ENCODE assay signal across 6 cellular contexts in genomic region chr15:90264649-90265048, GRCh38. TPM values are rescaled to one million over a fixed set of nuclear protein-coding genes. Genes with fewer than 3 reads are reported as not detected.
A peak's percentile ranks its signal among the peaks of the same experiment; 100 is the strongest.
DNase-seq lines count a peak whose midpoint lies in the region; ATAC-seq lines count a peak whose summit lies in the region.

No MANE protein-coding gene starts in this region.

- peak overlapping the region; percentile 99 for H3K27ac Mint-ChIP-seq in activated T-helper 1 cell treated with anti-CD3 and anti-CD28 coated beads, Interleukin-12 subunit alpha, Interleukin-12 subunit beta, Interleukin-2, Interleukin-4 antibody, amounts not matched to agents 30 ng/mL and 10 ng/mL and 1 ng/mL, durations not matched to agents 14 hours and 24 hours and 36 hours

- H3K4me1 Mint-ChIP-seq in activated T-helper 1 cell treated with anti-CD3 and anti-CD28 coated beads, Interleukin-12 subunit alpha, Interleukin-12 subunit beta, Interleukin-2, Interleukin-4 antibody, amounts not matched to agents 30 ng/mL and 10 ng/mL and 1 ng/mL, durations not matched to agents 14 hours and 24 hours and 36 hours (ENCODE audit: low read depth), result peaks cover 39% of the 10 kb centered on the region

- in situ Hi-C loops in KBM-7 (cut with MboI; ENCODE audit: low pct_unique_long_range_greater_than_20kb, low sequenced_read_pairs), result no loop called here

- DNase-seq in KBM-7, result peak; percentile 15
- peak; percentile 8 for DNase-seq in activated T-helper 1 cell treated with anti-CD3 and anti-CD28 coated beads, Interleukin-12 subunit alpha, Interleukin-12 subunit beta, Interleukin-2, Interleukin-4 antibody, amounts not matched to agents 30 ng/mL and 10 ng/mL and 1 ng/mL, durations not matched to agents 14 hours and 24 hours and 36 hours (ENCODE audit: low spot score)
- DNase-seq in lung microvascular endothelial cell (ENCODE audit: low read depth in 2 of 2), result peak; percentile 36 to 57
- no peak for DNase-seq in 8988T
- no peak for DNase-seq in NCI-H1417 treated with DMSO at 0.1 percent for 48 hours (lab: John Stamatoyannopoulos, UW)

- intact Hi-C loops in activated T-helper 1 cell treated with anti-CD3 and anti-CD28 coated beads, Interleukin-12 subunit alpha, Interleukin-12 subunit beta, Interleukin-2, Interleukin-4 antibody, amounts not matched to agents 30 ng/mL and 10 ng/mL and 1 ng/mL, durations not matched to agents 14 hours and 24 hours and 36 hours (cut with micrococcal nuclease), result loop anchor here (1.0 to 10.0 kb wide), 9 partner anchors 15 to 930 kb away; partner anchors contain the start of genes GDPGP1, HDDC3, IDH2 and POLG

- ATAC-seq in GM21717 (IDR thresholded peaks at IDR 0.05; ENCODE audit: unreplicated experiment), result no peak

- H3K9me3 Mint-ChIP-seq in activated T-helper 1 cell treated with anti-CD3 and anti-CD28 coated beads, Interleukin-12 subunit alpha, Interleukin-12 subunit beta, Interleukin-2, Interleukin-4 antibody, amounts not matched to agents 30 ng/mL and 10 ng/mL and 1 ng/mL, durations not matched to agents 14 hours and 24 hours and 36 hours, result no peaks in the 10 kb centered on the region

- H3K36me3 Mint-ChIP-seq in activated T-helper 1 cell treated with anti-CD3 and anti-CD28 coated beads, Interleukin-12 subunit alpha, Interleukin-12 subunit beta, Interleukin-2, Interleukin-4 antibody, amounts not matched to agents 30 ng/mL and 10 ng/mL and 1 ng/mL, durations not matched to agents 14 hours and 24 hours and 36 hours (ENCODE audit: low read depth), result peaks cover 22% of the 10 kb centered on the region

- H3K4me3 Mint-ChIP-seq in activated T-helper 1 cell treated with anti-CD3 and anti-CD28 coated beads, Interleukin-12 subunit alpha, Interleukin-12 subunit beta, Interleukin-2, Interleukin-4 antibody, amounts not matched to agents 30 ng/mL and 10 ng/mL and 1 ng/mL, durations not matched to agents 14 hours and 24 hours and 36 hours, result peak overlapping the region; percentile 99

- no peaks in the 10 kb centered on the region for H3K27me3 Mint-ChIP-seq in activated T-helper 1 cell treated with anti-CD3 and anti-CD28 coated beads, Interleukin-12 subunit alpha, Interleukin-12 subunit beta, Interleukin-2, Interleukin-4 antibody, amounts not matched to agents 30 ng/mL and 10 ng/mL and 1 ng/mL, durations not matched to agents 14 hours and 24 hours and 36 hours (ENCODE audit: insufficient read depth)

RNA-seq across cellular contexts. Expression of gene NGRN, which starts 0.8 kb away (rescaled TPM):
- total RNA-seq in activated T-helper 1 cell treated with anti-CD3 and anti-CD28 coated beads, Interleukin-12 subunit alpha, Interleukin-12 subunit beta, Interleukin-2, Interleukin-4 antibody, amounts not matched to agents 30 ng/mL and 10 ng/mL and 1 ng/mL, durations not matched to agents 14 hours and 24 hours and 36 hours, result 39.0 and 39.9 TPM in 2 replicates
- total RNA-seq in lung microvascular endothelial cell, result 45.5 and 91.7 TPM in 2 replicates

RNA-seq across cellular contexts. Expression of gene TTLL13, which starts 15.3 kb away (rescaled TPM):
- total RNA-seq in activated T-helper 1 cell treated with anti-CD3 and anti-CD28 coated beads, Interleukin-12 subunit alpha, Interleukin-12 subunit beta, Interleukin-2, Interleukin-4 antibody, amounts not matched to agents 30 ng/mL and 10 ng/mL and 1 ng/mL, durations not matched to agents 14 hours and 24 hours and 36 hours, result 0.29 and 0.65 TPM in 2 replicates
- under 0.01 TPM in 2 replicates for total RNA-seq in lung microvascular endothelial cell

RNA-seq across cellular contexts. Expression of gene GDPGP1, which starts 30.6 kb away (rescaled TPM):
- 12.7 and 15.5 TPM in 2 replicates for total RNA-seq in activated T-helper 1 cell treated with anti-CD3 and anti-CD28 coated beads, Interleukin-12 subunit alpha, Interleukin-12 subunit beta, Interleukin-2, Interleukin-4 antibody, amounts not matched to agents 30 ng/mL and 10 ng/mL and 1 ng/mL, durations not matched to agents 14 hours and 24 hours and 36 hours
- 6.3 and 8.7 TPM in 2 replicates for total RNA-seq in lung microvascular endothelial cell

RNA-seq across cellular contexts. Expression of gene CIB1, which starts 30.9 kb away (rescaled TPM):
- total RNA-seq in activated T-helper 1 cell treated with anti-CD3 and anti-CD28 coated beads, Interleukin-12 subunit alpha, Interleukin-12 subunit beta, Interleukin-2, Interleukin-4 antibody, amounts not matched to agents 30 ng/mL and 10 ng/mL and 1 ng/mL, durations not matched to agents 14 hours and 24 hours and 36 hours, result 144 and 145 TPM in 2 replicates
- total RNA-seq in lung microvascular endothelial cell, result 31.2 and 36.0 TPM in 2 replicates

Comparison
In these comparisons a context has a peak if more than half of its experiments do, and no peak if none do; other contexts are left out.
1. DNase-seq: peak in KBM-7 (single experiment), activated T-helper 1 cell treated with anti-CD3 and anti-CD28 coated beads, Interleukin-12 subunit alpha, Interleukin-12 subunit beta, Interleukin-2, Interleukin-4 antibody, amounts not matched to agents 30 ng/mL and 10 ng/mL and 1 ng/mL, durations not matched to agents 14 hours and 24 hours and 36 hours (single experiment) and lung microvascular endothelial cell (2 of 2); none in 8988T (single experiment) and NCI-H1417 treated with DMSO at 0.1 percent for 48 hours (single experiment).